8 cellular contexts compared by ENCODE assay signal in the genomic region with DNA sequence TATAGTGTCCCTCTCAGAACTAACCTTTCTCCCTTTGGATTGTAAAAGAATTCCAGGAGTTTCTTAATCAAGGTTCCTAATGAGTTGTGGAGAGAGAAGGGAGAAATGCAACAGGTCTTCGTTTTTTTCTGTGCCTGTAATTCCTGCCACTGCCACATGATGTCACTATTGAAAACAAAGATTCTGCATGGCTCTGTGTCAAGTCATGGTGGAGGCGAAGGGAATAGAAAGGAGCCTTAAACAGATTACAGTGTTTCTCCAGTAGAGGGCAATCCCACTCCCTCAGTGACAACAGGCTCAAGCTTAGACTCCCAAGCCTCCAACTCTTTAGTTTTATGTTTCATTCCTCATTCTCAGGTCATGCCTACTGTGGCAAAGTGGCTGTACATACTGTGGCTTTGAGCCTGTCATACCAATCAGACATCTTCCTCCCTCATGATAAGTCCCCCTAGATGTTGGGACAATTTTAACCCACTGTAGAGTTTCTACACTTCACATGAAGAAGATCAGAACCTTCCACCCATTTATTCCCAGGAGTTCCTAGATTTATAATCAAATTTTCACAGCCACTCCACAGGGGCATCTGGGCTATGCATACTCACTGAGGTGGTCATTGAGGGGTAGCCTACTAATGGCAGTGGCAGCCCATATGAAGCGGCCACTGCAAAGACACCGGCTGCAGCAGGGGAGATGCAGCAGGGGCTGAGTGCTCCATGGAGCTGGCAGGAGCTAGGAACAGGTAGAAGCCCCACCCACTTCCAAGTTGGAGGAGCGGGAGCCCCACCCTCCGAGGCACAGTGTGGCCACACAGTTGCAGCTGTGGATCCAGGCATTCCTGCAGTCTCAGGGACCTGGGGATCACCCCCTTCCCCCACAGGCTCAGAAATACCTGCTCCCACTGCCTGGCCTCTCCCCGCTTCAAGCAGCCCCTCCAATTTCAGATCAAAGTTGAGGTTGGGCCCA.
DNase-seq lines count a peak whose midpoint lies in the region; ATAC-seq and TF ChIP-seq lines count a peak whose summit lies in the region.

No MANE protein-coding gene starts in this region.

- H3K9ac ChIP-seq in SK-N-SH: no peak overlapping the region

- no peak overlapping the region for H3K27ac ChIP-seq in SK-N-SH (ENCODE audit: low read depth in 2 of 2, low read length in 1 of 2)

- H3K79me2 ChIP-seq in SK-N-SH (ENCODE audit: insufficient read depth): no peaks in the 10 kb centered on the region

- peaks cover 6 to 11% of the 10 kb centered on the region in 2 experiments for H3K36me3 ChIP-seq in SK-N-SH (replicated peaks in 1 of 2; ENCODE audit: control insufficient read depth in 1 of 2, insufficient read depth in 2 of 2, low read length in 1 of 2)

- peaks cover 4% of the 10 kb centered on the region for H3K9me3 Mint-ChIP-seq in activated CD8-positive, alpha-beta memory T cell treated with anti-CD3 and anti-CD28 coated beads, Interleukin-2, amount 10 ng/mL, durations not matched to agents 7 days and 5 days (ENCODE audit: low read depth)
- peaks cover 10% of the 10 kb centered on the region for H3K9me3 Mint-ChIP-seq in glutamatergic neuron (ENCODE audit: unreplicated experiment)
- peaks cover 12% of the 10 kb centered on the region for H3K9me3 Mint-ChIP-seq in T-helper 2 cell treated with Interferon-gamma antibody and Interleukin-4, amounts not matched to agents 5 μg/mL and 100 μg/mL, for 36 hours

- ATAC-seq in activated CD8-positive, alpha-beta memory T cell treated with anti-CD3 and anti-CD28 coated beads, Interleukin-2, amount 10 ng/mL, durations not matched to agents 7 days and 5 days: peak; percentile 58
- ATAC-seq in HG03066 (IDR thresholded peaks at IDR 0.05; ENCODE audit: low read depth, unreplicated experiment) (peak; percentile 61), GM18909 (IDR thresholded peaks at IDR 0.05; ENCODE audit: poor library complexity, unreplicated experiment) (no peak), HG03571 (IDR thresholded peaks at IDR 0.05; ENCODE audit: unreplicated experiment) (no peak)

- H3K4me1 Mint-ChIP-seq in activated CD8-positive, alpha-beta memory T cell treated with anti-CD3 and anti-CD28 coated beads, Interleukin-2, amount 10 ng/mL, durations not matched to agents 7 days and 5 days: no peaks in the 10 kb centered on the region
- no peaks in the 10 kb centered on the region for H3K4me1 Mint-ChIP-seq in glutamatergic neuron (ENCODE audit: low read depth, unreplicated experiment)
- H3K4me1 Mint-ChIP-seq in T-helper 2 cell treated with Interferon-gamma antibody and Interleukin-4, amounts not matched to agents 5 μg/mL and 100 μg/mL, for 36 hours (ENCODE audit: low read depth): no peaks in the 10 kb centered on the region

- no peaks in the 10 kb centered on the region for H3K9me2 ChIP-seq in SK-N-SH

- H2AFZ ChIP-seq in SK-N-SH (ENCODE audit: low read depth): no peak overlapping the region

- no peaks in the 10 kb centered on the region for H3F3A ChIP-seq in SK-N-SH (replicated peaks; ENCODE audit: insufficient read depth)

- H3K4me3 ChIP-seq in SK-N-SH (ENCODE audit: low read depth in 2 of 2, low read length in 1 of 2): no peak overlapping the region

- no peak for TF ChIP-seq EP300 in SK-N-SH (IDR thresholded peaks at IDR 0.05; ENCODE audit: borderline replicate concordance in 1 of 2, low read depth in 1 of 2, low read length in 1 of 2)

- H4K20me1 ChIP-seq in SK-N-SH (ENCODE audit: insufficient read depth): no peaks in the 10 kb centered on the region

- no peaks in the 10 kb centered on the region for H3K4me1 ChIP-seq in SK-N-SH (ENCODE audit: control insufficient read depth in 1 of 2, insufficient read depth in 2 of 2, low read depth in 1 of 2, low read length in 1 of 2)

- H3K27me3 Mint-ChIP-seq in activated CD8-positive, alpha-beta memory T cell treated with anti-CD3 and anti-CD28 coated beads, Interleukin-2, amount 10 ng/mL, durations not matched to agents 7 days and 5 days: no peaks in the 10 kb centered on the region
- H3K27me3 Mint-ChIP-seq in glutamatergic neuron (ENCODE audit: unreplicated experiment): peaks cover 5% of the 10 kb centered on the region
- no peaks in the 10 kb centered on the region for H3K27me3 Mint-ChIP-seq in T-helper 2 cell treated with Interferon-gamma antibody and Interleukin-4, amounts not matched to agents 5 μg/mL and 100 μg/mL, for 36 hours (ENCODE audit: low read depth)

- H3K27ac Mint-ChIP-seq in activated CD8-positive, alpha-beta memory T cell treated with anti-CD3 and anti-CD28 coated beads, Interleukin-2, amount 10 ng/mL, durations not matched to agents 7 days and 5 days: no peak overlapping the region
- H3K27ac Mint-ChIP-seq in glutamatergic neuron (ENCODE audit: unreplicated experiment): no peak overlapping the region
- no peak overlapping the region for H3K27ac Mint-ChIP-seq in T-helper 2 cell treated with Interferon-gamma antibody and Interleukin-4, amounts not matched to agents 5 μg/mL and 100 μg/mL, for 36 hours

- H3K4me3 Mint-ChIP-seq in activated CD8-positive, alpha-beta memory T cell treated with anti-CD3 and anti-CD28 coated beads, Interleukin-2, amount 10 ng/mL, durations not matched to agents 7 days and 5 days: no peak overlapping the region
- H3K4me3 Mint-ChIP-seq in glutamatergic neuron (ENCODE audit: unreplicated experiment): no peak overlapping the region
- no peak overlapping the region for H3K4me3 Mint-ChIP-seq in T-helper 2 cell treated with Interferon-gamma antibody and Interleukin-4, amounts not matched to agents 5 μg/mL and 100 μg/mL, for 36 hours

- TF ChIP-seq CTCF in SK-N-SH (IDR thresholded peaks at IDR 0.05): peak; percentile 68
- peak; percentile 82 for TF ChIP-seq CTCF in glutamatergic neuron (IDR thresholded peaks at IDR 0.05; ENCODE audit: partially characterized antibody, unreplicated experiment)

- WGBS in SK-N-SH (ENCODE audit: low lambda C conversion rate): 76% methylated on average over 7 of the region's 7 CpGs

- peaks cover 6% of the 10 kb centered on the region for H3K36me3 Mint-ChIP-seq in activated CD8-positive, alpha-beta memory T cell treated with anti-CD3 and anti-CD28 coated beads, Interleukin-2, amount 10 ng/mL, durations not matched to agents 7 days and 5 days
- H3K36me3 Mint-ChIP-seq in glutamatergic neuron (ENCODE audit: unreplicated experiment): peaks cover 16% of the 10 kb centered on the region
- no peaks in the 10 kb centered on the region for H3K36me3 Mint-ChIP-seq in T-helper 2 cell treated with Interferon-gamma antibody and Interleukin-4, amounts not matched to agents 5 μg/mL and 100 μg/mL, for 36 hours (ENCODE audit: low read depth)

- no peak overlapping the region for H3K4me2 ChIP-seq in SK-N-SH

- H3K27me3 ChIP-seq in SK-N-SH (ENCODE audit: insufficient read depth): no peaks in the 10 kb centered on the region

- DNase-seq in activated CD8-positive, alpha-beta memory T cell treated with anti-CD3 and anti-CD28 coated beads, Interleukin-2, amount 10 ng/mL, durations not matched to agents 7 days and 5 days: peak; percentile 44
- no peak for DNase-seq in activated CD8-positive, alpha-beta memory T cell treated with anti-CD3 and anti-CD28 coated beads, Interleukin-2, amount 50 U/mL, for 4 hours
- DNase-seq in SK-N-SH: peak; percentile 36
- no peak for DNase-seq in glutamatergic neuron
- no peak for DNase-seq in T-helper 2 cell treated with Interferon-gamma antibody and Interleukin-4, amounts not matched to agents 5 μg/mL and 100 μg/mL, for 36 hours (ENCODE audit: low spot score)

- TF ChIP-seq RAD21 in SK-N-SH (IDR thresholded peaks at IDR 0.05; ENCODE audit: low read length): peak; percentile 65

- H3K9me3 ChIP-seq in SK-N-SH: no peaks in the 10 kb centered on the region

- CTCF ChIA-PET in activated CD8-positive, alpha-beta memory T cell treated with anti-CD3 and anti-CD28 coated beads, Interleukin-2, amount 10 ng/mL, durations not matched to agents 7 days and 5 days (lab: Charles Lee): interaction anchor here (1.0 kb wide), 1 partner anchor 57 kb away, joined by 3 read pairs; no protein-coding TSS in a partner anchor
- CTCF ChIA-PET in SK-N-SH (lab: Yijun Ruan, JAX): interaction anchor here (0.6 to 2.3 kb wide), 10 partner anchors 9 to 391 kb away, joined by 3 to 11 read pairs (median 4); no protein-coding TSS in a partner anchor

- POLR2A ChIA-PET in SK-N-SH (lab: Yijun Ruan, JAX): no interaction called here

TF ChIP-seq in SK-N-SH, 30 proteins besides CTCF, POLR2A, EP300 and RAD21:
- TF ChIP-seq SMC3 (IDR thresholded peaks at IDR 0.05; ENCODE audit: low read depth, low read length): peak; percentile 53
- TF ChIP-seq, protein P1, sequence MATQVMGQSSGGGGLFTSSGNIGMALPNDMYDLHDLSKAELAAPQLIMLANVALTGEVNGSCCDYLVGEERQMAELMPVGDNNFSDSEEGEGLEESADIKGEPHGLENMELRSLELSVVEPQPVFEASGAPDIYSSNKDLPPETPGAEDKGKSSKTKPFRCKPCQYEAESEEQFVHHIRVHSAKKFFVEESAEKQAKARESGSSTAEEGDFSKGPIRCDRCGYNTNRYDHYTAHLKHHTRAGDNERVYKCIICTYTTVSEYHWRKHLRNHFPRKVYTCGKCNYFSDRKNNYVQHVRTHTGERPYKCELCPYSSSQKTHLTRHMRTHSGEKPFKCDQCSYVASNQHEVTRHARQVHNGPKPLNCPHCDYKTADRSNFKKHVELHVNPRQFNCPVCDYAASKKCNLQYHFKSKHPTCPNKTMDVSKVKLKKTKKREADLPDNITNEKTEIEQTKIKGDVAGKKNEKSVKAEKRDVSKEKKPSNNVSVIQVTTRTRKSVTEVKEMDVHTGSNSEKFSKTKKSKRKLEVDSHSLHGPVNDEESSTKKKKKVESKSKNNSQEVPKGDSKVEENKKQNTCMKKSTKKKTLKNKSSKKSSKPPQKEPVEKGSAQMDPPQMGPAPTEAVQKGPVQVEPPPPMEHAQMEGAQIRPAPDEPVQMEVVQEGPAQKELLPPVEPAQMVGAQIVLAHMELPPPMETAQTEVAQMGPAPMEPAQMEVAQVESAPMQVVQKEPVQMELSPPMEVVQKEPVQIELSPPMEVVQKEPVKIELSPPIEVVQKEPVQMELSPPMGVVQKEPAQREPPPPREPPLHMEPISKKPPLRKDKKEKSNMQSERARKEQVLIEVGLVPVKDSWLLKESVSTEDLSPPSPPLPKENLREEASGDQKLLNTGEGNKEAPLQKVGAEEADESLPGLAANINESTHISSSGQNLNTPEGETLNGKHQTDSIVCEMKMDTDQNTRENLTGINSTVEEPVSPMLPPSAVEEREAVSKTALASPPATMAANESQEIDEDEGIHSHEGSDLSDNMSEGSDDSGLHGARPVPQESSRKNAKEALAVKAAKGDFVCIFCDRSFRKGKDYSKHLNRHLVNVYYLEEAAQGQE (IDR thresholded peaks at IDR 0.05; ENCODE audit: low read depth, low read length): no peak

Comparison
In these comparisons a context has a peak if more than half of its experiments do, and no peak if none do; other contexts are left out.
1. DNase-seq: peak in activated CD8-positive, alpha-beta memory T cell treated with anti-CD3 and anti-CD28 coated beads, Interleukin-2, amount 10 ng/mL, durations not matched to agents 7 days and 5 days (single experiment) and SK-N-SH (single experiment); none in activated CD8-positive, alpha-beta memory T cell treated with anti-CD3 and anti-CD28 coated beads, Interleukin-2, amount 50 U/mL, for 4 hours (single experiment), glutamatergic neuron (single experiment) and T-helper 2 cell treated with Interferon-gamma antibody and Interleukin-4, amounts not matched to agents 5 μg/mL and 100 μg/mL, for 36 hours (single experiment).
2. ATAC-seq: peak in activated CD8-positive, alpha-beta memory T cell treated with anti-CD3 and anti-CD28 coated beads, Interleukin-2, amount 10 ng/mL, durations not matched to agents 7 days and 5 days (single experiment) and HG03066 (single experiment); none in GM18909 (single experiment) and HG03571 (single experiment).